Comparison of ENCODE assay signal across 35 cellular contexts in genomic region chr2:195480121-195480520, GRCh38.
"Had no signal": no experiment of that assay in that cellular context is flagged by ENCODE, and none has a peak within 500 bp of the region (broad histone marks: within the 10 kb centered on the region; RNA-seq: fewer than 3 reads in every experiment).

No MANE protein-coding gene starts in this region.

- H3K27ac ChIP-seq: PC-9, RWPE1, VCaP had no signal

- H3K4me3 ChIP-seq: PC-9 had no signal

- H3K27ac Mint-ChIP-seq: activated B cell treated with CpG ODN at 0.5 μM for 24 hours; activated CD4-positive, alpha-beta memory T cell treated with anti-CD3 and anti-CD28 coated beads for 36 hours; activated naive CD4-positive, alpha-beta T cell treated with anti-CD3 and anti-CD28 coated beads for 36 hours; activated naive CD4-positive, alpha-beta T cell treated with anti-CD3 and anti-CD28 coated beads, Interleukin-2, amount 50 U/mL, for 72 hours; activated T-helper 1 cell treated with anti-CD3 and anti-CD28 coated beads, Interleukin-12 subunit alpha, Interleukin-12 subunit beta, Interleukin-2, Interleukin-4 antibody, amounts not matched to agents 30 ng/mL and 10 ng/mL and 1 ng/mL, durations not matched to agents 14 hours and 24 hours and 36 hours; brain had no signal

- DNase-seq: activated B cell treated with CpG ODN at 0.5 μM for 24 hours; activated CD4-positive, alpha-beta memory T cell treated with anti-CD3 and anti-CD28 coated beads for 36 hours; activated CD4-positive, alpha-beta T cell treated with anti-CD3 and anti-CD28 coated beads for 4 hours; activated CD4-positive, alpha-beta T cell treated with anti-CD3 and anti-CD28 coated beads, Interleukin-2, amount 50 U/mL, for 1 hour; activated CD4-positive, CD25-positive, alpha-beta regulatory T cell treated with anti-CD3 and anti-CD28 coated beads, Interleukin-2, amount 50 U/mL, for 72 hours; activated CD8-positive, alpha-beta memory T cell treated with anti-CD3 and anti-CD28 coated beads, Interleukin-2, amount 50 U/mL, for 4 hours; activated gamma-delta T cell treated with Interleukin-2 at 50 U/mL for 16 hours; activated naive CD4-positive, alpha-beta T cell treated with anti-CD3 and anti-CD28 coated beads for 36 hours; activated T-cell treated with anti-CD3 and anti-CD28 coated beads for 4 hours; activated T-cell treated with anti-CD3 and anti-CD28 coated beads, Interleukin-2, amount 50 U/mL, for 4 hours; anterior cingulate cortex; caudate nucleus; cerebellar nuclear complex; NCI-H1105; NCI-H1436; NCI-H1694; NCI-H1930; NCI-H2081 treated with DMSO at 0.1 percent for 48 hours; NCI-H226; NCI-H446 treated with DMSO at 0.1 percent for 48 hours; NCI-H524; NCI-H69; NK-92 treated with Interleukin-12 subunit alpha and Interleukin-12 subunit beta, amount 100 ng/mL, for 24 hours; PC-9; SIG-M5; T-helper 1 cell; T-helper 2 cell; T-helper 9 cell had no signal

- H3K4me3 Mint-ChIP-seq: activated B cell treated with CpG ODN at 0.5 μM for 24 hours; activated CD4-positive, alpha-beta memory T cell treated with anti-CD3 and anti-CD28 coated beads for 36 hours; activated naive CD4-positive, alpha-beta T cell treated with anti-CD3 and anti-CD28 coated beads for 36 hours; activated T-cell treated with anti-CD3 and anti-CD28 coated beads, Interleukin-2, amount 50 U/mL, for 4 hours; activated T-helper 1 cell treated with anti-CD3 and anti-CD28 coated beads, Interleukin-12 subunit alpha, Interleukin-12 subunit beta, Interleukin-2, Interleukin-4 antibody, amounts not matched to agents 30 ng/mL and 10 ng/mL and 1 ng/mL, durations not matched to agents 14 hours and 24 hours and 36 hours; brain had no signal

- H3K4me1 Mint-ChIP-seq: brain had no signal

- H2AFZ ChIP-seq: PC-9 had no signal

- H3K27me3 Mint-ChIP-seq: activated B cell treated with CpG ODN at 0.5 μM for 24 hours; activated CD4-positive, alpha-beta memory T cell treated with anti-CD3 and anti-CD28 coated beads for 36 hours; brain had no signal

- ATAC-seq: activated naive CD4-positive, alpha-beta T cell treated with anti-CD3 and anti-CD28 coated beads, Interleukin-2, amount 50 U/mL, for 72 hours; activated T-cell treated with anti-CD3 and anti-CD28 coated beads, Interleukin-2, amount 50 U/mL, for 4 hours; Right ventricle myocardium inferior; SK-N-SH treated with all-trans-retinoic acid at 6 μM for 48 hours had no signal

- H3K36me3 Mint-ChIP-seq: brain had no signal

- H3K4me2 ChIP-seq: PC-9 had no signal
